Comparison of ENCODE assay signal across 18 cellular contexts in the genomic region with DNA sequence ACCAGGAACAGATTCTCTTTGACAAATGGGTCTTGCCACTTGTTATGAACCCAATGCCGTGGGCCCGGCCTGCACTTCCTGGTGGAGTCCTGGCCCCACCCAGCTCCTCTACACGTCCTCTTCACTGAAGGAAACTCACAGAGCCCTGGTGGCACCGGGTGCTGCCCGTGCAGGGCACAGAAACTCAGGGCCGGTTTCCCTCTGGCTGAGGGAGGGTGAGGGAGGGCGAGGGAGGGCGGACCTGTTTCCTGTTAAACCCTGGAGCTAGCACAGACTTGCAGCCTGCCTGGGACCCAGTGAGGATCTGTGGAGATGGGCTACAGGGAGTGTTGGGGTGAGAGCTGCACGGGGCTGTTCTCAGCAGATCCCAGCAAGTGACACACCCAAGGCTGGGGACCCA.
"Had no signal": no experiment of that assay in that cellular context is flagged by ENCODE, and none has a peak within 500 bp of the region (broad histone marks: within the 10 kb centered on the region; RNA-seq: fewer than 3 reads in every experiment).

No MANE protein-coding gene starts in this region.

- H3K27ac Mint-ChIP-seq: activated B cell treated with CpG ODN at 0.5 μM for 24 hours; activated CD8-positive, alpha-beta memory T cell treated with anti-CD3 and anti-CD28 coated beads, Interleukin-2, amount 10 ng/mL, durations not matched to agents 7 days and 5 days; activated naive CD8-positive, alpha-beta T cell; naive thymus-derived CD4-positive, alpha-beta T cell; T-helper 17 cell had no signal

- ATAC-seq: activated CD8-positive, alpha-beta memory T cell treated with anti-CD3 and anti-CD28 coated beads, Interleukin-2, amount 10 ng/mL, durations not matched to agents 7 days and 5 days; activated T-cell treated with anti-CD3 and anti-CD28 coated beads, Interleukin-2, amount 50 U/mL, for 4 hours; T-helper 17 cell had no signal

- H3K4me3 ChIP-seq: right atrium auricular region had no signal

- H3K9me3 ChIP-seq: neutrophil, right atrium auricular region had no signal

- H3K36me3 ChIP-seq: neutrophil, right atrium auricular region had no signal

- DNase-seq: activated B cell treated with CpG ODN at 0.5 μM for 24 hours; activated CD4-positive, alpha-beta T cell treated with anti-CD3 and anti-CD28 coated beads, Interleukin-2, amount 50 U/mL, for 1 hour; activated CD8-positive, alpha-beta memory T cell treated with anti-CD3 and anti-CD28 coated beads, Interleukin-2, amount 10 ng/mL, durations not matched to agents 7 days and 5 days; activated effector memory CD4-positive, alpha-beta T cell treated with anti-CD3 and anti-CD28 coated beads, Interleukin-2, amount 50 U/mL, for 16 hours; activated T-cell treated with anti-CD3 and anti-CD28 coated beads, Interleukin-2, amount 50 U/mL, for 4 hours; amygdala; glutamatergic neuron; naive thymus-derived CD4-positive, alpha-beta T cell; stimulated activated CD4-positive, alpha-beta T cell treated with anti-CD3 and anti-CD28 coated beads, Interleukin-2, amount 100 ng/mL, for 24 hours; stimulated activated naive CD4-positive, alpha-beta T cell; substantia nigra; T-helper 17 cell; trophoblast cell had no signal

- H3K27me3 Mint-ChIP-seq: activated B cell treated with CpG ODN at 0.5 μM for 24 hours; activated CD8-positive, alpha-beta memory T cell treated with anti-CD3 and anti-CD28 coated beads, Interleukin-2, amount 10 ng/mL, durations not matched to agents 7 days and 5 days; activated naive CD8-positive, alpha-beta T cell had no signal

- H3K27ac ChIP-seq: neutrophil, right atrium auricular region had no signal

- H3K4me1 Mint-ChIP-seq: activated B cell treated with CpG ODN at 0.5 μM for 24 hours; activated CD8-positive, alpha-beta memory T cell treated with anti-CD3 and anti-CD28 coated beads, Interleukin-2, amount 10 ng/mL, durations not matched to agents 7 days and 5 days; central memory CD8-positive, alpha-beta T cell; naive thymus-derived CD4-positive, alpha-beta T cell had no signal

- H3K4me3 Mint-ChIP-seq: activated B cell treated with CpG ODN at 0.5 μM for 24 hours; activated CD8-positive, alpha-beta memory T cell treated with anti-CD3 and anti-CD28 coated beads, Interleukin-2, amount 10 ng/mL, durations not matched to agents 7 days and 5 days; activated naive CD8-positive, alpha-beta T cell; activated T-cell treated with anti-CD3 and anti-CD28 coated beads, Interleukin-2, amount 50 U/mL, for 4 hours; brain; central memory CD8-positive, alpha-beta T cell; naive thymus-derived CD4-positive, alpha-beta T cell; T-helper 17 cell had no signal

- H3K27me3 ChIP-seq: neutrophil, right atrium auricular region had no signal

- H3K36me3 Mint-ChIP-seq: activated CD8-positive, alpha-beta memory T cell treated with anti-CD3 and anti-CD28 coated beads, Interleukin-2, amount 10 ng/mL, durations not matched to agents 7 days and 5 days; activated naive CD8-positive, alpha-beta T cell; brain; naive thymus-derived CD4-positive, alpha-beta T cell had no signal

- H3K9me3 Mint-ChIP-seq: activated T-cell treated with anti-CD3 and anti-CD28 coated beads, Interleukin-2, amount 50 U/mL, for 4 hours; central memory CD8-positive, alpha-beta T cell had no signal

- H3K4me1 ChIP-seq: right atrium auricular region had no signal
